ENCODE assay signal across 20 cellular contexts in genomic region chr10:45443101-45444009, GRCh38.
DNase-seq lines count a peak whose midpoint lies in the region; ATAC-seq lines count a peak whose summit lies in the region.
"Had no signal": no experiment of that assay in that cellular context is flagged by ENCODE, and none has a peak within 500 bp of the region (broad histone marks: within the 10 kb centered on the region; RNA-seq: fewer than 3 reads in every experiment).

No MANE protein-coding gene starts in this region.

- H3K4me1 Mint-ChIP-seq in IgD-negative memory B cell = peaks cover 0 to 13% (median 3%) of the 10 kb centered on the region in 3 donors
- H3K4me1 Mint-ChIP-seq in stimulated activated memory B cell treated with anti-CD40 and anti-IgM and Interleukin-4, amounts not matched to agents 10 μg/mL and 1 μg/mL and 100 μg/mL, for 72 hours = peaks cover 24% of the 10 kb centered on the region

- 95% methylated on average over 76 of the region's 76 CpGs for WGBS in right cardiac atrium

- peaks cover 6% of the 10 kb centered on the region for H3K36me3 Mint-ChIP-seq in IgD-negative memory B cell
- H3K36me3 Mint-ChIP-seq in stimulated activated memory B cell treated with anti-CD40 and anti-IgM and Interleukin-4, amounts not matched to agents 10 μg/mL and 1 μg/mL and 100 μg/mL, for 72 hours = peaks cover 56% of the 10 kb centered on the region

- H3K4me1 ChIP-seq in right cardiac atrium (ENCODE audit: control insufficient read depth, insufficient read depth, low read length) = peaks cover 4% of the 10 kb centered on the region

- DNase-seq in right cardiac atrium = peak in 2 of 3 donors; percentile 40 to 60
- no peak for DNase-seq in left ventricle myocardium superior
- no peak for DNase-seq in left colon
- no peak for DNase-seq in caudate nucleus (lab: John Stamatoyannopoulos, UW)
- DNase-seq: DMS 273 treated with DMSO at 0.1 percent for 48 hours, DMS79 treated with DMSO at 0.1 percent for 48 hours, MG63, NCI-H1417, NCI-H1694 treated with DMSO at 0.1 percent for 48 hours, NCI-H2081 treated with DMSO at 0.1 percent for 48 hours, NCI-H2171 treated with DMSO at 0.1 percent for 48 hours, NCI-H446, SHP77 had no signal

- H3K27me3 ChIP-seq in right cardiac atrium (ENCODE audit: control insufficient read depth, insufficient read depth) = no peaks in the 10 kb centered on the region
- H3K27me3 ChIP-seq: MG63 had no signal

- H3K9me3 ChIP-seq in right cardiac atrium (ENCODE audit: control insufficient read depth, low read length) = no peaks in the 10 kb centered on the region
- H3K9me3 ChIP-seq: MG63 had no signal

- no peaks in the 10 kb centered on the region for H3K27me3 Mint-ChIP-seq in IgD-negative memory B cell
- H3K27me3 Mint-ChIP-seq in stimulated activated memory B cell treated with anti-CD40 and anti-IgM and Interleukin-4, amounts not matched to agents 10 μg/mL and 1 μg/mL and 100 μg/mL, for 72 hours = no peaks in the 10 kb centered on the region
- H3K27me3 Mint-ChIP-seq: B cell had no signal

- ATAC-seq in right cardiac atrium (no peak), left ventricle myocardium superior (no peak), left colon (peak; percentile 14), GM18867 (IDR thresholded peaks at IDR 0.05; ENCODE audit: unreplicated experiment) (no peak), HG03196 (IDR thresholded peaks at IDR 0.05; ENCODE audit: unreplicated experiment) (no peak)
- peak; percentile 51 for ATAC-seq in stimulated activated memory B cell treated with anti-CD40 and anti-IgM and Interleukin-4, amounts not matched to agents 10 μg/mL and 1 μg/mL and 100 μg/mL, for 72 hours

- no peaks in the 10 kb centered on the region for H3K9me3 Mint-ChIP-seq in IgD-negative memory B cell
- no peaks in the 10 kb centered on the region for H3K9me3 Mint-ChIP-seq in stimulated activated memory B cell treated with anti-CD40 and anti-IgM and Interleukin-4, amounts not matched to agents 10 μg/mL and 1 μg/mL and 100 μg/mL, for 72 hours

- H3K27ac Mint-ChIP-seq in IgD-negative memory B cell = peak overlapping the region in 2 of 3 donors; percentile 10 to 72
- peak overlapping the region; percentile 65 for H3K27ac Mint-ChIP-seq in stimulated activated memory B cell treated with anti-CD40 and anti-IgM and Interleukin-4, amounts not matched to agents 10 μg/mL and 1 μg/mL and 100 μg/mL, for 72 hours

- H3K4me3 Mint-ChIP-seq in IgD-negative memory B cell = peak overlapping the region in 1 of 4 donors; percentile 23
- H3K4me3 Mint-ChIP-seq in stimulated activated memory B cell treated with anti-CD40 and anti-IgM and Interleukin-4, amounts not matched to agents 10 μg/mL and 1 μg/mL and 100 μg/mL, for 72 hours = no peak overlapping the region
- H3K4me3 Mint-ChIP-seq: B cell had no signal

- no peak overlapping the region for H3K4me3 ChIP-seq in right cardiac atrium (ENCODE audit: low read length)
- H3K4me3 ChIP-seq: GM12878, K562, MG63 had no signal

- intact Hi-C loops in right cardiac atrium (cut with DNase I) (no loop called here), left ventricle myocardium superior (cut with micrococcal nuclease) (no loop called here), left colon (cut with DNase I, micrococcal nuclease) (no loop called here)

- H3K27ac ChIP-seq in right cardiac atrium (ENCODE audit: low read length) (no peak overlapping the region), caudate nucleus (ENCODE audit: low read depth, low read length) (no peak overlapping the region)

Comparison
In these comparisons a context has a peak if more than half of its experiments do, and no peak if none do; other contexts are left out.
1. DNase-seq: peak in right cardiac atrium (2 of 3); none in left ventricle myocardium superior (single experiment), left colon (0 of 2) and caudate nucleus (0 of 61).
2. ATAC-seq: peak in left colon (single experiment) and stimulated activated memory B cell treated with anti-CD40 and anti-IgM and Interleukin-4, amounts not matched to agents 10 μg/mL and 1 μg/mL and 100 μg/mL, for 72 hours (single experiment); none in right cardiac atrium (0 of 2), left ventricle myocardium superior (single experiment), GM18867 (single experiment) and HG03196 (single experiment).